ENCODE assay signal across 1 cellular context in genomic region chr11:313787-314547, GRCh38.
TF ChIP-seq lines count a peak whose summit lies in the region.

Gene IFITM1, plus strand, starts transcription at chr11:314040. Its CDS starts 131 bp downstream, at chr11:314171.

TF ChIP-seq in K562, 482 proteins besides CTCF, POLR2A, EP300 and RAD21 (continued from another document and continues in another):
- TF ChIP-seq RREB1 (CRISPR knock-in tag; IDR thresholded peaks at IDR 0.05): peak; percentile 71; the same call in 1 of the 2 replicates
- peak in 1 of 2 experiments; percentile 62; a peak in 1 of 4 replicates for TF ChIP-seq UBTF (IDR thresholded peaks at IDR 0.05; ENCODE audit: borderline replicate concordance in 1 of 2, low read depth in 2 of 2, low read length in 2 of 2)
- TF ChIP-seq CXXC5 (CRISPR knock-in tag; IDR thresholded peaks at IDR 0.05): peak; percentile 34; the same call in 1 of the 2 replicates
- TF ChIP-seq PHF21A (IDR thresholded peaks at IDR 0.05; ENCODE audit: borderline replicate concordance, low read depth): no peak
- TF ChIP-seq POLR2G (IDR thresholded peaks at IDR 0.05; ENCODE audit: low read depth, low read length): peak; percentile 71
- 0 out of 2 replicates have a peak, but pooled peaks have one; percentile 25 for TF ChIP-seq ETS1 (conservative IDR thresholded peaks at IDR 0.05; ENCODE audit: control insufficient read depth, low read depth, low read length)
- TF ChIP-seq SAP30 (IDR thresholded peaks at IDR 0.05; ENCODE audit: borderline replicate concordance, insufficient read depth, low read depth, low read length, poor library complexity, severe bottlenecking): peak; percentile 72
- TF ChIP-seq PATZ1 (CRISPR knock-in tag; IDR thresholded peaks at IDR 0.05; ENCODE audit: borderline replicate concordance): no peak
- TF ChIP-seq RNF219 (CRISPR knock-in tag; IDR thresholded peaks at IDR 0.05): no peak
- peak; percentile 32; the same call in 1 of the 2 replicates for TF ChIP-seq ZBTB17 (CRISPR knock-in tag; IDR thresholded peaks at IDR 0.05)
- TF ChIP-seq LCOR (CRISPR knock-in tag; IDR thresholded peaks at IDR 0.05): no peak
- TF ChIP-seq TRIM28 (IDR thresholded peaks at IDR 0.05): 0 out of 2 replicates have a peak, but pooled peaks have one; percentile 32
- TF ChIP-seq TFAP4 (CRISPR knock-in tag; IDR thresholded peaks at IDR 0.05; ENCODE audit: borderline replicate concordance): no peak
- TF ChIP-seq ATF4 (CRISPR knock-in tag; IDR thresholded peaks at IDR 0.05): no peak
- TF ChIP-seq JUND (IDR thresholded peaks at IDR 0.05; ENCODE audit: borderline replicate concordance, low read depth, low read length): no peak
- peak; percentile 8; the same call in 1 of the 3 replicates for TF ChIP-seq JUND (tag; IDR thresholded peaks at IDR 0.05; ENCODE audit: borderline replicate concordance, low read depth, low read length)
- peak; percentile 39; the same call in 1 of the 2 replicates for TF ChIP-seq HLTF (IDR thresholded peaks at IDR 0.05)
- no peak for TF ChIP-seq ZBED1 (IDR thresholded peaks at IDR 0.05)
- peak; percentile 4; the same call in 1 of the 2 replicates for TF ChIP-seq ARID1B (IDR thresholded peaks at IDR 0.05)
- TF ChIP-seq ZNF79 (CRISPR knock-in tag; IDR thresholded peaks at IDR 0.05; ENCODE audit: low read depth): no peak
- no peak for TF ChIP-seq RBM34 (IDR thresholded peaks at IDR 0.05; ENCODE audit: borderline replicate concordance, insufficient read depth, low read length)
- peak; percentile 67; the same call in 1 of the 2 replicates for TF ChIP-seq ZFX (CRISPR knock-in tag; IDR thresholded peaks at IDR 0.05)
- TF ChIP-seq SUPT5H (IDR thresholded peaks at IDR 0.05): peak; percentile 96
- peak in 1 of 2 experiments; percentile 5; a peak in 1 of 4 replicates for TF ChIP-seq SIX5 (IDR thresholded peaks at IDR 0.05; ENCODE audit: borderline replicate concordance in 1 of 2, insufficient read depth in 1 of 2, low read depth in 1 of 2, low read length in 2 of 2)
- TF ChIP-seq CAMTA2 (CRISPR knock-in tag; conservative IDR thresholded peaks at IDR 0.05): no peak
- peak in 1 of 2 experiments; percentile 18; a peak in 1 of 4 replicates for TF ChIP-seq TBL1XR1 (IDR thresholded peaks at IDR 0.05; ENCODE audit: low read length in 2 of 2)
- TF ChIP-seq MAX (CRISPR knock-in tag; IDR thresholded peaks at IDR 0.05): peak; percentile 47; the same call in 1 of the 2 replicates
- peak; percentile 64; the same call in 1 of the 2 replicates for TF ChIP-seq ZEB2 (IDR thresholded peaks at IDR 0.05)
- TF ChIP-seq POLR2B (IDR thresholded peaks at IDR 0.05; ENCODE audit: low read depth, partially characterized antibody): peak; percentile 95
- peak; percentile 48 for TF ChIP-seq CTBP1 (IDR thresholded peaks at IDR 0.05; ENCODE audit: borderline replicate concordance)
- no peak for TF ChIP-seq RAD51 (IDR thresholded peaks at IDR 0.05; ENCODE audit: borderline replicate concordance, low read depth)
- TF ChIP-seq AFF1 (IDR thresholded peaks at IDR 0.05; ENCODE audit: low read depth in 1 of 2, partially characterized antibody in 2 of 2): peak in 1 of 2 experiments; percentile 86
- TF ChIP-seq CHD2 (IDR thresholded peaks at IDR 0.05; ENCODE audit: low read depth, low read length): peak; percentile 16; the same call in 1 of the 2 replicates
- TF ChIP-seq ZBTB9 (CRISPR knock-in tag; IDR thresholded peaks at IDR 0.05): peak; percentile 73
- peak; percentile 31; the same call in 1 of the 2 replicates for TF ChIP-seq CC2D1A (IDR thresholded peaks at IDR 0.05)
